ENCODE assay signal across 25 cellular contexts in genomic region chr5:67090593-67090992, GRCh38.
"Had no signal": no experiment of that assay in that cellular context is flagged by ENCODE, and none has a peak within 500 bp of the region (broad histone marks: within the 10 kb centered on the region; RNA-seq: fewer than 3 reads in every experiment).

No MANE protein-coding gene starts in this region.

- H3K27ac Mint-ChIP-seq: activated CD8-positive, alpha-beta memory T cell treated with anti-CD3 and anti-CD28 coated beads, Interleukin-2, amount 10 ng/mL, durations not matched to agents 7 days and 5 days; activated naive CD4-positive, alpha-beta T cell treated with anti-CD3 and anti-CD28 coated beads, Interleukin-2, amount 10 ng/mL, durations not matched to agents 7 days and 5 days; activated naive CD8-positive, alpha-beta T cell treated with anti-CD3 and anti-CD28 coated beads for 36 hours; activated T-cell treated with anti-CD3 and anti-CD28 coated beads, Interleukin-2, amount 50 U/mL, for 24 hours had no signal

- H3K4me2 ChIP-seq: KMS-11 had no signal

- H3K27me3 Mint-ChIP-seq: activated CD8-positive, alpha-beta memory T cell treated with anti-CD3 and anti-CD28 coated beads, Interleukin-2, amount 10 ng/mL, durations not matched to agents 7 days and 5 days; activated naive CD4-positive, alpha-beta T cell treated with anti-CD3 and anti-CD28 coated beads, Interleukin-2, amount 10 ng/mL, durations not matched to agents 7 days and 5 days; activated naive CD8-positive, alpha-beta T cell treated with anti-CD3 and anti-CD28 coated beads for 36 hours; activated T-cell treated with anti-CD3 and anti-CD28 coated beads, Interleukin-2, amount 50 U/mL, for 24 hours had no signal

- DNase-seq: activated CD4-positive, alpha-beta T cell treated with anti-CD3 and anti-CD28 coated beads for 48 hours; activated CD4-positive, alpha-beta T cell treated with anti-CD3 and anti-CD28 coated beads, Interleukin-2, amount 50 U/mL, for 4 hours; activated CD8-positive, alpha-beta memory T cell treated with anti-CD3 and anti-CD28 coated beads, Interleukin-2, amount 10 ng/mL, durations not matched to agents 7 days and 5 days; activated gamma-delta T cell treated with Interleukin-2 at 50 U/mL for 16 hours; activated naive CD4-positive, alpha-beta T cell treated with anti-CD3 and anti-CD28 coated beads, Interleukin-2, amount 10 ng/mL, durations not matched to agents 7 days and 5 days; activated naive CD8-positive, alpha-beta T cell treated with anti-CD3 and anti-CD28 coated beads for 36 hours; activated T-cell treated with anti-CD3 and anti-CD28 coated beads, Interleukin-2, amount 50 U/mL, for 24 hours; caudate nucleus; NCI-H1092; NCI-H1417; NCI-H1930; NCI-H2171; NCI-H2227 treated with DMSO at 0.1 percent for 48 hours; NCI-H446 treated with DMSO at 0.1 percent for 48 hours; NCI-H526 treated with DMSO at 0.1 percent for 48 hours; NCI-H82; OCI-M1; RPMI8226; T-helper 1 cell; WERI-Rb-1 had no signal

- H3K4me3 Mint-ChIP-seq: activated CD8-positive, alpha-beta memory T cell treated with anti-CD3 and anti-CD28 coated beads, Interleukin-2, amount 10 ng/mL, durations not matched to agents 7 days and 5 days; activated naive CD4-positive, alpha-beta T cell treated with anti-CD3 and anti-CD28 coated beads, Interleukin-2, amount 10 ng/mL, durations not matched to agents 7 days and 5 days; activated naive CD8-positive, alpha-beta T cell treated with anti-CD3 and anti-CD28 coated beads for 36 hours; activated T-cell treated with anti-CD3 and anti-CD28 coated beads, Interleukin-2, amount 50 U/mL, for 24 hours had no signal

- H3K9me3 Mint-ChIP-seq: activated naive CD4-positive, alpha-beta T cell treated with anti-CD3 and anti-CD28 coated beads, Interleukin-2, amount 10 ng/mL, durations not matched to agents 7 days and 5 days; activated naive CD8-positive, alpha-beta T cell treated with anti-CD3 and anti-CD28 coated beads for 36 hours; activated T-cell treated with anti-CD3 and anti-CD28 coated beads, Interleukin-2, amount 50 U/mL, for 24 hours had no signal

- H3K36me3 ChIP-seq: WERI-Rb-1 had no signal

- H3K4me1 Mint-ChIP-seq: activated CD8-positive, alpha-beta memory T cell treated with anti-CD3 and anti-CD28 coated beads, Interleukin-2, amount 10 ng/mL, durations not matched to agents 7 days and 5 days; activated naive CD4-positive, alpha-beta T cell treated with anti-CD3 and anti-CD28 coated beads, Interleukin-2, amount 10 ng/mL, durations not matched to agents 7 days and 5 days had no signal

- ATAC-seq: activated CD4-positive, CD25-positive, alpha-beta regulatory T cell treated with anti-CD3 and anti-CD28 coated beads, Interleukin-2, amount 50 U/mL, for 24 hours; activated CD8-positive, alpha-beta memory T cell treated with anti-CD3 and anti-CD28 coated beads, Interleukin-2, amount 10 ng/mL, durations not matched to agents 7 days and 5 days; Panc1; Right ventricle myocardium inferior had no signal

- H3K27ac ChIP-seq: KMS-11, SK-N-MC, WERI-Rb-1 had no signal

- H3K4me3 ChIP-seq: SK-N-MC had no signal

- H3K9ac ChIP-seq: KMS-11 had no signal
